In genomic region chr7:79504607-79505389, GRCh38 we compare ENCODE assay signal across 12 cellular contexts. TPM values are rescaled to one million over a fixed set of nuclear protein-coding genes. Genes with fewer than 3 reads are reported as not detected.
DNase-seq lines count a peak whose midpoint lies in the region; ATAC-seq and TF ChIP-seq lines count a peak whose summit lies in the region.
"Had no signal": no experiment of that assay in that cellular context is flagged by ENCODE, and none has a peak within 500 bp of the region (broad histone marks: within the 10 kb centered on the region; RNA-seq: fewer than 3 reads in every experiment).

No MANE protein-coding gene starts in this region.

- H3K79me1 ChIP-seq in H9 (ENCODE audit: insufficient read depth, low read depth, low read length, poor library complexity, severe bottlenecking) (no peaks in the 10 kb centered on the region), trophoblast cell (ENCODE audit: low read length) (peaks cover 8% of the 10 kb centered on the region)

- no peaks in the 10 kb centered on the region for H3K27me3 Mint-ChIP-seq in H9 (ENCODE audit: low read depth)
- no peaks in the 10 kb centered on the region for H3K27me3 Mint-ChIP-seq in activated CD8-positive, alpha-beta memory T cell treated with anti-CD3 and anti-CD28 coated beads, Interleukin-2, amount 10 ng/mL, durations not matched to agents 7 days and 5 days

- H3K4me2 ChIP-seq in H9 (ENCODE audit: insufficient read depth, insufficient read length, low read length) = no peak overlapping the region
- no peak overlapping the region for H3K4me2 ChIP-seq in trophoblast cell (ENCODE audit: low read length)

- no peak overlapping the region for H2BK120ac ChIP-seq in H9 (ENCODE audit: low read depth, low read length, poor library complexity, severe bottlenecking)
- peak overlapping the region; percentile 29 for H2BK120ac ChIP-seq in trophoblast cell (ENCODE audit: insufficient read depth, low read length, poor library complexity)

- peak; percentile 61 to 88 for ATAC-seq in left cardiac atrium
- no peak for ATAC-seq in activated CD8-positive, alpha-beta memory T cell treated with anti-CD3 and anti-CD28 coated beads, Interleukin-2, amount 10 ng/mL, durations not matched to agents 7 days and 5 days
- ATAC-seq: activated CD8-positive, alpha-beta T cell treated with anti-CD3 and anti-CD28 coated beads, Interleukin-2, amount 10 ng/mL, durations not matched to agents 7 days and 5 days had no signal

- no peak overlapping the region for H3K9ac ChIP-seq in H9 (ENCODE audit: extremely low read depth, insufficient read length, low read length)
- no peak overlapping the region for H3K9ac ChIP-seq in trophoblast cell (ENCODE audit: low read length)

- peak; percentile 30 for DNase-seq in H9
- DNase-seq in SJSA1 (ENCODE audit: low read depth in 1 of 2, low spot score in 2 of 2) = peak; percentile 45 to 58
- DNase-seq in left cardiac atrium = no peak
- DNase-seq in trophoblast cell = peak; percentile 36 to 57
- DNase-seq in SKM-1 treated with dmso at 0.1 percent for 144 hours (lab: John Stamatoyannopoulos, UW; ENCODE audit: unreplicated experiment) = no peak
- no peak for DNase-seq in amniotic stem cell (lab: John Stamatoyannopoulos, UW)
- DNase-seq in activated CD8-positive, alpha-beta memory T cell treated with anti-CD3 and anti-CD28 coated beads, Interleukin-2, amount 10 ng/mL, durations not matched to agents 7 days and 5 days = no peak
- no peak for DNase-seq in GM19238 (ENCODE audit: insufficient read length, low spot score)
- DNase-seq: activated CD8-positive, alpha-beta T cell treated with anti-CD3 and anti-CD28 coated beads, Interleukin-2, amount 10 ng/mL, durations not matched to agents 7 days and 5 days; Kasumi-1; NCI-H510A treated with DMSO at 0.1 percent for 48 hours; spleen had no signal

- peak overlapping the region in 2 of 3 experiments; percentile 91 to 94; a peak in 4 of 7 replicates for H3K27ac Mint-ChIP-seq in H9
- no peak overlapping the region for H3K27ac Mint-ChIP-seq in activated CD8-positive, alpha-beta memory T cell treated with anti-CD3 and anti-CD28 coated beads, Interleukin-2, amount 10 ng/mL, durations not matched to agents 7 days and 5 days
- H3K27ac Mint-ChIP-seq: activated CD8-positive, alpha-beta T cell treated with anti-CD3 and anti-CD28 coated beads, Interleukin-2, amount 10 ng/mL, durations not matched to agents 7 days and 5 days had no signal

- no peak overlapping the region for H2BK12ac ChIP-seq in H9 (ENCODE audit: insufficient read length, low read depth, low read length)
- H2BK12ac ChIP-seq in trophoblast cell (ENCODE audit: low read length) = peak overlapping the region; percentile 16

- no peaks in the 10 kb centered on the region for H3K9me3 Mint-ChIP-seq in H9
- H3K9me3 Mint-ChIP-seq in activated CD8-positive, alpha-beta memory T cell treated with anti-CD3 and anti-CD28 coated beads, Interleukin-2, amount 10 ng/mL, durations not matched to agents 7 days and 5 days (ENCODE audit: low read depth) = peaks cover 9% of the 10 kb centered on the region

- H4K5ac ChIP-seq in H9 (ENCODE audit: insufficient read length, low read depth, low read length) = no peak overlapping the region

- no peak overlapping the region for H4K12ac ChIP-seq in trophoblast cell (ENCODE audit: low read depth, low read length)

- H2BK5ac ChIP-seq in H9 (ENCODE audit: insufficient read length, low read length) (no peak overlapping the region), trophoblast cell (ENCODE audit: low read depth, low read length, poor library complexity) (peak overlapping the region; percentile 38)

- H3K23ac ChIP-seq in H9 (ENCODE audit: insufficient read length, low read depth, low read length) = no peak overlapping the region
- no peak overlapping the region for H3K23ac ChIP-seq in trophoblast cell (ENCODE audit: low read length)

- no CpG with 5 or more reads among the region's 9 CpGs for WGBS in H9 (ENCODE audit: extremely low coverage, insufficient read length, low lambda C conversion rate)
- no CpG with 5 or more reads among the region's 9 CpGs for WGBS in trophoblast cell (ENCODE audit: extremely low coverage, insufficient coverage, insufficient read length)

- H2AK5ac ChIP-seq in H9 (ENCODE audit: insufficient read length, low read length) = no peak overlapping the region
- H2AK5ac ChIP-seq in trophoblast cell (ENCODE audit: low read length) = no peak overlapping the region

- no peaks in the 10 kb centered on the region for H3K9me3 ChIP-seq in H9 (ENCODE audit: control insufficient read depth, low read depth, low read length)
- H3K9me3 ChIP-seq in SJSA1 (replicated peaks) = no peaks in the 10 kb centered on the region
- no peaks in the 10 kb centered on the region for H3K9me3 ChIP-seq in trophoblast cell (ENCODE audit: insufficient read depth, low read depth, low read length)
- H3K9me3 ChIP-seq: spleen had no signal

- CTCF ChIA-PET in activated CD8-positive, alpha-beta memory T cell treated with anti-CD3 and anti-CD28 coated beads, Interleukin-2, amount 10 ng/mL, durations not matched to agents 7 days and 5 days (lab: Charles Lee) = no interaction called here

- H4K91ac ChIP-seq in H9 (ENCODE audit: insufficient read length, low read depth, low read length) (no peak overlapping the region), trophoblast cell (ENCODE audit: low read depth, low read length) (peak overlapping the region; percentile 67)

- H4K20me1 ChIP-seq in H9 (ENCODE audit: control insufficient read depth, insufficient read depth, insufficient read length) = no peaks in the 10 kb centered on the region

- H2AFZ ChIP-seq in H9 (ENCODE audit: low read length) (peak overlapping the region; percentile 9), trophoblast cell (ENCODE audit: insufficient read depth, low read length, poor library complexity) (no peak overlapping the region)

- H3K27me3 ChIP-seq in H9 (ENCODE audit: insufficient read depth, low read length) = no peaks in the 10 kb centered on the region
- no peaks in the 10 kb centered on the region for H3K27me3 ChIP-seq in SJSA1 (replicated peaks)
- H3K27me3 ChIP-seq in trophoblast cell (ENCODE audit: insufficient read depth, low read length) = no peaks in the 10 kb centered on the region
- H3K27me3 ChIP-seq: spleen had no signal

- H3K27ac ChIP-seq in H9 (ENCODE audit: insufficient read length, low read depth, low read length) = no peak overlapping the region
- H3K27ac ChIP-seq in SJSA1 = peak overlapping the region; percentile 93
- peak overlapping the region; percentile 77 for H3K27ac ChIP-seq in trophoblast cell (ENCODE audit: low read depth, low read length)
- H3K27ac ChIP-seq: spleen had no signal

- H3K4me3 Mint-ChIP-seq in H9 = no peak overlapping the region
- H3K4me3 Mint-ChIP-seq in activated CD8-positive, alpha-beta memory T cell treated with anti-CD3 and anti-CD28 coated beads, Interleukin-2, amount 10 ng/mL, durations not matched to agents 7 days and 5 days = no peak overlapping the region
- H3K4me3 Mint-ChIP-seq: activated CD8-positive, alpha-beta T cell treated with anti-CD3 and anti-CD28 coated beads, Interleukin-2, amount 10 ng/mL, durations not matched to agents 7 days and 5 days had no signal

- TF ChIP-seq CTCF in H9 (conservative IDR thresholded peaks at IDR 0.05) = no peak

- H3K36me3 Mint-ChIP-seq in H9 (ENCODE audit: insufficient read depth in 1 of 3, low read depth in 3 of 3) = no peaks in the 10 kb centered on the region
- H3K36me3 Mint-ChIP-seq in activated CD8-positive, alpha-beta memory T cell treated with anti-CD3 and anti-CD28 coated beads, Interleukin-2, amount 10 ng/mL, durations not matched to agents 7 days and 5 days = no peaks in the 10 kb centered on the region

- H3K79me2 ChIP-seq in H9 (ENCODE audit: insufficient read depth, low read length) = no peaks in the 10 kb centered on the region
- no peaks in the 10 kb centered on the region for H3K79me2 ChIP-seq in trophoblast cell (ENCODE audit: control insufficient read depth, insufficient read depth, low read length, poor library complexity)

- intact Hi-C loops in left cardiac atrium (cut with DNase I) = no loop called here

- H4K8ac ChIP-seq in H9 (replicated peaks; ENCODE audit: insufficient read length, low read depth, low read length) (no peak overlapping the region), trophoblast cell (ENCODE audit: low read depth, low read length) (peak overlapping the region; percentile 44)

- H3K18ac ChIP-seq in H9 (ENCODE audit: insufficient read length, low read depth, low read length) (no peak overlapping the region), trophoblast cell (ENCODE audit: low read length) (peak overlapping the region; percentile 4)

- H3T11ph ChIP-seq in H9 (ENCODE audit: low read length) = no peak overlapping the region

- H3K4me1 ChIP-seq in H9 (ENCODE audit: insufficient read depth, low read length) = peaks cover 2% of the 10 kb centered on the region
- peaks cover 37% of the 10 kb centered on the region for H3K4me1 ChIP-seq in SJSA1 (replicated peaks)
- peaks cover 2 to 6% of the 10 kb centered on the region in 2 experiments for H3K4me1 ChIP-seq in trophoblast cell (ENCODE audit: control insufficient read depth in 1 of 2, insufficient read depth in 2 of 2, low read length in 2 of 2)
- H3K4me1 ChIP-seq: spleen had no signal

- H3K23me2 ChIP-seq in H9 (ENCODE audit: insufficient read length, low read depth, low read length, poor library complexity, severe bottlenecking) = no peaks in the 10 kb centered on the region

- peaks cover 10 to 17% of the 10 kb centered on the region in 2 experiments for H3K4me1 Mint-ChIP-seq in H9
- H3K4me1 Mint-ChIP-seq in activated CD8-positive, alpha-beta memory T cell treated with anti-CD3 and anti-CD28 coated beads, Interleukin-2, amount 10 ng/mL, durations not matched to agents 7 days and 5 days = no peaks in the 10 kb centered on the region

- no peak overlapping the region for H3K56ac ChIP-seq in H9 (ENCODE audit: insufficient read length, low read depth, low read length)

- no peak overlapping the region; the same call in 1 of the 2 replicates for H3K14ac ChIP-seq in H9 (ENCODE audit: insufficient read depth, low read length)
- H3K14ac ChIP-seq in trophoblast cell (ENCODE audit: low read length) = peak overlapping the region; percentile 3

- H3K36me3 ChIP-seq in SJSA1 (no peaks in the 10 kb centered on the region), trophoblast cell (ENCODE audit: control insufficient read depth in 1 of 2, insufficient read depth in 2 of 2, low read length in 2 of 2) (no peaks in the 10 kb centered on the region)
- H3K36me3 ChIP-seq: spleen had no signal

- H3K4ac ChIP-seq in H9 (ENCODE audit: low read depth, low read length) (no peak overlapping the region), trophoblast cell (ENCODE audit: low read depth, low read length) (no peak overlapping the region)

- H3K4me3 ChIP-seq in SJSA1 = no peak overlapping the region
- H3K4me3 ChIP-seq in trophoblast cell (ENCODE audit: low read depth, low read length) = no peak overlapping the region
- H3K4me3 ChIP-seq: spleen had no signal

- H2BK15ac ChIP-seq in H9 (ENCODE audit: low read depth, low read length) = no peak overlapping the region

- no peak overlapping the region for H2BK20ac ChIP-seq in H9 (ENCODE audit: low read depth, low read length, poor library complexity, severe bottlenecking)

RNA-seq across cellular contexts. Expression of gene MAGI2, which starts 51.3 kb away (rescaled TPM):
- total RNA-seq in H9 (2021) (14.3 and 14.7 TPM in 2 replicates), left cardiac atrium (1 to 10 TPM; 7.2 to 8.7 TPM)
- 0.78 and 0.82 TPM in 2 replicates for total RNA-seq in SJSA1 (2014; rRNA removed; shearing (Covaris generic))
- polyA plus RNA-seq in trophoblast cell (2013) = 0.72 and 0.79 TPM in 2 replicates
- under 1 TPM; 0.09 to 0.19 TPM for total RNA-seq in activated CD8-positive, alpha-beta memory T cell treated with anti-CD3 and anti-CD28 coated beads, Interleukin-2, amount 10 ng/mL, durations not matched to agents 7 days and 5 days

Comparison
In these comparisons a context has a peak if more than half of its experiments do, and no peak if none do; other contexts are left out.
1. DNase-seq: peak in H9 (single experiment), SJSA1 (2 of 2) and trophoblast cell (2 of 2); none in left cardiac atrium (single experiment), SKM-1 treated with dmso at 0.1 percent for 144 hours (single experiment), amniotic stem cell (single experiment), activated CD8-positive, alpha-beta memory T cell treated with anti-CD3 and anti-CD28 coated beads, Interleukin-2, amount 10 ng/mL, durations not matched to agents 7 days and 5 days (single experiment) and GM19238 (single experiment).